8 cellular contexts compared by ENCODE assay signal in genomic region chr15:72227720-72228119, GRCh38. TPM values are rescaled to one million over a fixed set of nuclear protein-coding genes. Genes with fewer than 3 reads are reported as not detected.
DNase-seq lines count a peak whose midpoint lies in the region; ATAC-seq, FAIRE-seq and TF ChIP-seq lines count a peak whose summit lies in the region.

No MANE protein-coding gene starts in this region.

- TF ChIP-seq POLR2A in NB4 (IDR thresholded peaks at IDR 0.05; ENCODE audit: extremely low read depth, insufficient read length), result no peak

- no peak for FAIRE-seq in RCC 7860 (lab: Jason Lieb, UNC)

- H3K9me3 ChIP-seq in CD4-positive, alpha-beta memory T cell (ENCODE audit: control insufficient read depth in 1 of 2, low read length in 2 of 2), result no peaks in the 10 kb centered on the region
- no peaks in the 10 kb centered on the region for H3K9me3 ChIP-seq in naive thymus-derived CD4-positive, alpha-beta T cell (ENCODE audit: control insufficient read depth in 2 of 3, low read length in 3 of 3)
- no peaks in the 10 kb centered on the region for H3K9me3 ChIP-seq in mucosa of descending colon

- H3K27ac Mint-ChIP-seq in CD4-positive, alpha-beta memory T cell, result peak overlapping the region; percentile 93 to 100 (median 98)
- H3K27ac Mint-ChIP-seq in naive thymus-derived CD4-positive, alpha-beta T cell, result peak overlapping the region; percentile 91 to 99 (median 97)

- peaks cover 10 to 42% of the 10 kb centered on the region in 2 donors for H3K36me3 Mint-ChIP-seq in CD4-positive, alpha-beta memory T cell
- H3K36me3 Mint-ChIP-seq in naive thymus-derived CD4-positive, alpha-beta T cell, result peaks cover 0 to 49% (median 0%) of the 10 kb centered on the region in 5 donors

- peaks cover 66% of the 10 kb centered on the region for H3K4me1 ChIP-seq in CD4-positive, alpha-beta memory T cell (ENCODE audit: insufficient read depth, low read length)
- H3K4me1 ChIP-seq in naive thymus-derived CD4-positive, alpha-beta T cell (ENCODE audit: control insufficient read depth in 2 of 2, insufficient read depth in 2 of 2, low read length in 2 of 2), result peaks cover 38 to 50% of the 10 kb centered on the region in 2 donors
- H3K4me1 ChIP-seq in mucosa of descending colon (ENCODE audit: low read depth), result peaks cover 30% of the 10 kb centered on the region

- peak overlapping the region; percentile 96 for H3K27ac ChIP-seq in CD4-positive, alpha-beta memory T cell (ENCODE audit: low read depth, low read length)
- peak overlapping the region; percentile 73 for H3K27ac ChIP-seq in naive thymus-derived CD4-positive, alpha-beta T cell (ENCODE audit: low read depth, low read length)

- DNase-seq in CD4-positive, alpha-beta memory T cell, result no peak
- DNase-seq in NB4 (ENCODE audit: low read depth) (peak; percentile 66), astrocyte of the cerebellum (ENCODE audit: low read depth) (no peak), RCC 7860 (ENCODE audit: low spot score) (no peak), mucosa of descending colon (no peak), germinal center (ENCODE audit: low spot score) (no peak)
- DNase-seq in naive thymus-derived CD4-positive, alpha-beta T cell, result peak in 1 of 9 donors; percentile 17

- TF ChIP-seq CTCF in NB4 (IDR thresholded peaks at IDR 0.05; ENCODE audit: low read depth, low read length) (no peak), astrocyte of the cerebellum (IDR thresholded peaks at IDR 0.05; ENCODE audit: low read depth, low read length, missing control alignments) (no peak), mucosa of descending colon (IDR thresholded peaks at IDR 0.05) (no peak)

- POLR2A ChIA-PET in CD4-positive, alpha-beta memory T cell (lab: Charles Lee; ENCODE audit: partially characterized antibody), result interaction anchor here (0.9 to 5.0 kb wide), 13 partner anchors 11 to 246 kb away, joined by 3 to 40 read pairs (median 6); partner anchors contain the start of genes ARIH1, GRAMD2A, HEXA and MYO9A
- POLR2A ChIA-PET in naive thymus-derived CD4-positive, alpha-beta T cell (lab: Charles Lee), result interaction anchor here (0.7 to 4.4 kb wide), 9 partner anchors 13 to 148 kb away, joined by 3 to 21 read pairs (median 6); partner anchors contain the start of genes HEXA, MYO9A and SENP8

- CTCF ChIA-PET in CD4-positive, alpha-beta memory T cell (lab: Charles Lee; ENCODE audit: partially characterized antibody), result interaction anchor here (0.6 to 4.4 kb wide), 15 partner anchors 9 to 246 kb away, joined by 3 to 53 read pairs (median 7); partner anchors contain the start of gene ARIH1
- CTCF ChIA-PET in naive thymus-derived CD4-positive, alpha-beta T cell (lab: Charles Lee), result interaction anchor here (0.6 to 2.6 kb wide), 8 partner anchors 11 to 74 kb away, joined by 3 to 19 read pairs (median 6); no protein-coding TSS in a partner anchor

- no peak for ATAC-seq in naive thymus-derived CD4-positive, alpha-beta T cell
- no peak for ATAC-seq in mucosa of descending colon
- no peak for ATAC-seq in GM21367 (IDR thresholded peaks at IDR 0.05; ENCODE audit: unreplicated experiment)

- H3K27me3 Mint-ChIP-seq in CD4-positive, alpha-beta memory T cell, result peaks cover 0 to 4% of the 10 kb centered on the region in 2 donors
- peaks cover 0 to 3% (median 0%) of the 10 kb centered on the region in 5 donors for H3K27me3 Mint-ChIP-seq in naive thymus-derived CD4-positive, alpha-beta T cell

- peak overlapping the region; percentile 20 to 68 for H3K4me3 ChIP-seq in CD4-positive, alpha-beta memory T cell (ENCODE audit: low read length in 2 of 2)
- H3K4me3 ChIP-seq in NB4 (ENCODE audit: low read depth, low read length) (peak overlapping the region; percentile 66), astrocyte of the cerebellum (ENCODE audit: low read depth, low read length) (peak overlapping the region; percentile 94), mucosa of descending colon (no peak overlapping the region)
- peak overlapping the region; percentile 73 for H3K4me3 ChIP-seq in naive thymus-derived CD4-positive, alpha-beta T cell (ENCODE audit: low read length)

- peaks cover 53 to 82% (median 68%) of the 10 kb centered on the region in 4 donors for H3K4me1 Mint-ChIP-seq in CD4-positive, alpha-beta memory T cell
- H3K4me1 Mint-ChIP-seq in naive thymus-derived CD4-positive, alpha-beta T cell, result peaks cover 52 to 75% (median 68%) of the 10 kb centered on the region in 7 donors

- H3K9me3 Mint-ChIP-seq in CD4-positive, alpha-beta memory T cell, result no peaks in the 10 kb centered on the region
- H3K9me3 Mint-ChIP-seq in naive thymus-derived CD4-positive, alpha-beta T cell, result peaks cover 0 to 2% (median 0%) of the 10 kb centered on the region in 11 donors

- intact Hi-C loops in CD4-positive, alpha-beta memory T cell (cut with micrococcal nuclease), result loop anchor here (5.0 kb wide), 1 partner anchor 555 kb away; the partner anchor contains the start of gene ADPGK
- intact Hi-C loops in naive thymus-derived CD4-positive, alpha-beta T cell (cut with micrococcal nuclease), result loop anchor here (1.0 to 5.0 kb wide), 3 partner anchors 45 to 555 kb away; partner anchors contain the start of genes ADPGK (in 2 of the 2), HEXA (in 1 of the 2) and PARP6 (in 1 of the 2)
- intact Hi-C loops in mucosa of descending colon (cut with DNase I, micrococcal nuclease), result no loop called here

- in situ Hi-C loops in astrocyte of the cerebellum (cut with HindIII; ENCODE audit: low sequenced_read_pairs), result no loop called here

- peaks cover 12% of the 10 kb centered on the region for H3K36me3 ChIP-seq in CD4-positive, alpha-beta memory T cell (ENCODE audit: insufficient read depth, low read length)
- H3K36me3 ChIP-seq in naive thymus-derived CD4-positive, alpha-beta T cell (ENCODE audit: control insufficient read depth in 2 of 3, insufficient read depth in 3 of 3, low read length in 3 of 3), result peaks cover 0 to 23% (median 0%) of the 10 kb centered on the region in 3 experiments
- H3K36me3 ChIP-seq in mucosa of descending colon (ENCODE audit: low read depth), result no peaks in the 10 kb centered on the region

- H3K4me3 Mint-ChIP-seq in CD4-positive, alpha-beta memory T cell, result peak overlapping the region; percentile 94 to 99 (median 98)
- peak overlapping the region; percentile 95 to 100 (median 99) for H3K4me3 Mint-ChIP-seq in naive thymus-derived CD4-positive, alpha-beta T cell

- H3K27me3 ChIP-seq in CD4-positive, alpha-beta memory T cell (ENCODE audit: insufficient read depth, low read length), result no peaks in the 10 kb centered on the region
- H3K27me3 ChIP-seq in naive thymus-derived CD4-positive, alpha-beta T cell (ENCODE audit: control insufficient read depth in 2 of 2, insufficient read depth in 2 of 2, low read length in 2 of 2), result no peaks in the 10 kb centered on the region

RNA-seq across cellular contexts. Expression of gene PKM, which starts 3.3 kb away (rescaled TPM):
- total RNA-seq in CD4-positive, alpha-beta memory T cell, result 100 to 1,000 TPM; 378 to 383 TPM
- 100 to 1,000 TPM; 440 to 658 TPM for polyA plus RNA-seq in CD4-positive, alpha-beta memory T cell
- 1,000 to 10,000 TPM in 1 of 5 experiments, 100 to 1,000 TPM in 4; 237 to 1,627 (median 329) TPM for total RNA-seq in naive thymus-derived CD4-positive, alpha-beta T cell
- 100 to 1,000 TPM; 422 to 485 TPM for polyA plus RNA-seq in naive thymus-derived CD4-positive, alpha-beta T cell
- total RNA-seq in mucosa of descending colon, result 100 to 1,000 TPM; 328 to 450 (median 372) TPM

RNA-seq across cellular contexts. Expression of gene GRAMD2A, which starts 30.1 kb away (rescaled TPM):
- total RNA-seq in CD4-positive, alpha-beta memory T cell, result not detected
- polyA plus RNA-seq in CD4-positive, alpha-beta memory T cell, result not detected
- total RNA-seq in naive thymus-derived CD4-positive, alpha-beta T cell, result not detected
- polyA plus RNA-seq in naive thymus-derived CD4-positive, alpha-beta T cell, result not detected
- total RNA-seq in mucosa of descending colon, result 1 to 10 TPM in 2 of 3 donors, under 1 TPM in 1; 0.98 to 8.0 (median 2.5) TPM

RNA-seq across cellular contexts. Expression of gene PARP6, which starts 44.6 kb away (rescaled TPM):
- 100 to 1,000 TPM; 111 TPM for total RNA-seq in CD4-positive, alpha-beta memory T cell
- polyA plus RNA-seq in CD4-positive, alpha-beta memory T cell, result 10 to 100 TPM in 1 of 2 donors, 1 to 10 TPM in 1; 7.5 to 34.0 TPM
- total RNA-seq in naive thymus-derived CD4-positive, alpha-beta T cell, result 100 to 1,000 TPM in 4 of 5 experiments, 10 to 100 TPM in 1; 75.8 to 129 (median 127) TPM
- 10 to 100 TPM; 19.7 to 41.6 TPM for polyA plus RNA-seq in naive thymus-derived CD4-positive, alpha-beta T cell
- 10 to 100 TPM; 32.9 to 89.3 (median 61.4) TPM for total RNA-seq in mucosa of descending colon

Comparison
In these comparisons a context has a peak if more than half of its experiments do, and no peak if none do; other contexts are left out.
1. intact Hi-C loops: an anchor here in CD4-positive, alpha-beta memory T cell (5.0 kb wide) and naive thymus-derived CD4-positive, alpha-beta T cell (1.0 to 5.0 kb wide); none called in mucosa of descending colon.